In the genomic region with DNA sequence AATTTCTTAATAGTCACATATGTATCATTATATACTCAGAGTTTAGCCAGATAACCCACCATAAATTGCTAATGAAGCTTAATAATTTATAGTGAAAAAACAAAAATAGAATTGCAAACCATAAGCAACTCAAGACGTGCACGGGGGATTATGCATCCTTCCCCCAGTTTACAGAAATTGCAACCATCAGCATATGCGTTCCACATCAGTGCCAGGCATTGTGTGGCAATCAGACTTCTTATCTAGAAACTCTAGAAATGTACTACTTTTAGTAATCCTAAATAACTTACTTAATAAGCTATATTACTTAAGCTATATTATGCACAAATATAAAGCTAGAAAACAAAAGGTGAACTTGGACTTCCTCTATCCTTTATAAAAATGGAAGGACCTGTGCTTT, we compare ENCODE assay signal across 23 cellular contexts.
DNase-seq lines count a peak whose midpoint lies in the region; ATAC-seq, FAIRE-seq and TF ChIP-seq lines count a peak whose summit lies in the region.
"Had no signal": no experiment of that assay in that cellular context is flagged by ENCODE, and none has a peak within 500 bp of the region (broad histone marks: within the 10 kb centered on the region; RNA-seq: fewer than 3 reads in every experiment).

No MANE protein-coding gene starts in this region.

- H4K20me1 ChIP-seq in IMR-90 (ENCODE audit: insufficient read depth, low read length): no peaks in the 10 kb centered on the region
- H4K20me1 ChIP-seq: BLaER1 treated with 17β-estradiol and CSF1 and Interleukin-3, amounts not matched to agents 10 nM and 100 nM had no signal

- no peak overlapping the region; the same call in 1 of the 2 replicates for H3K4ac ChIP-seq in IMR-90 (ENCODE audit: low read depth, low read length)

- H3K18ac ChIP-seq in IMR-90 (ENCODE audit: low read depth, low read length): peak overlapping the region; percentile 60; the same call in 1 of the 2 replicates

- no peaks in the 10 kb centered on the region for H3K27me3 Mint-ChIP-seq in CD4-positive, alpha-beta memory T cell
- H3K27me3 Mint-ChIP-seq: B cell; CD4-positive, alpha-beta T cell had no signal

- no peak overlapping the region for H3K4me3 Mint-ChIP-seq in CD4-positive, alpha-beta memory T cell
- H3K4me3 Mint-ChIP-seq: B cell; CD4-positive, alpha-beta T cell; CD8-positive, alpha-beta memory T cell had no signal

- peaks cover 19 to 27% of the 10 kb centered on the region in 2 experiments; a peak in 3 of 4 replicates for H3K79me1 ChIP-seq in IMR-90 (ENCODE audit: low read depth in 1 of 2, low read length in 2 of 2)

- no peaks in the 10 kb centered on the region for H3K36me3 Mint-ChIP-seq in CD4-positive, alpha-beta memory T cell

- H2BK20ac ChIP-seq in IMR-90 (ENCODE audit: low read depth, low read length): no peak overlapping the region

- H3K4me1 Mint-ChIP-seq in CD4-positive, alpha-beta memory T cell: peaks cover 8 to 22% (median 19%) of the 10 kb centered on the region in 4 donors

- H3K79me2 ChIP-seq in parathyroid adenoma: peaks cover 28% of the 10 kb centered on the region

- CTCF ChIA-PET in A549 (lab: Yijun Ruan, JAX) (interaction anchor here (0.6 to 2.8 kb wide), 5 partner anchors 8 to 308 kb away, joined by 3 to 8 read pairs (median 4); no protein-coding TSS in a partner anchor), IMR-90 (lab: Yijun Ruan, JAX) (interaction anchor here (0.6 to 1.3 kb wide), 3 partner anchors 10 to 287 kb away, joined by 3 to 5 read pairs (median 5); no protein-coding TSS in a partner anchor)
- CTCF ChIA-PET in CD4-positive, alpha-beta memory T cell (lab: Charles Lee; ENCODE audit: partially characterized antibody): interaction anchor here (0.5 to 1.4 kb wide), 2 partner anchors 99 to 812 kb away, joined by 4 to 5 read pairs; no protein-coding TSS in a partner anchor

- H3K9me3 ChIP-seq in A549: peaks cover 2% of the 10 kb centered on the region; the same call in 1 of the 3 replicates
- H3K9me3 ChIP-seq in IMR-90 (ENCODE audit: control insufficient read depth, insufficient read depth, low read length): no peaks in the 10 kb centered on the region
- H3K9me3 ChIP-seq in parathyroid adenoma (ENCODE audit: control insufficient read depth, low read length): no peaks in the 10 kb centered on the region
- no peaks in the 10 kb centered on the region for H3K9me3 ChIP-seq in CD4-positive, alpha-beta memory T cell (ENCODE audit: control insufficient read depth in 1 of 2, low read length in 2 of 2)
- H3K9me3 ChIP-seq: Caco-2 had no signal

- ATAC-seq in A549 (no peak), IMR-90 (ENCODE audit: low read depth) (no peak)

- no peak for TF ChIP-seq RAD21 in A549 (conservative IDR thresholded peaks at IDR 0.05 in 1 of 2, IDR thresholded peaks at IDR 0.05 in 1 of 2)
- no peak for TF ChIP-seq RAD21 in IMR-90 (IDR thresholded peaks at IDR 0.05; ENCODE audit: low read length)

- TF ChIP-seq CTCF in A549 (IDR thresholded peaks at IDR 0.05) (no peak), IMR-90 (conservative IDR thresholded peaks at IDR 0.05; ENCODE audit: low read depth, low read length) (no peak), fibroblast of pulmonary artery (IDR thresholded peaks at IDR 0.05; ENCODE audit: low read length, missing control alignments) (no peak), parathyroid adenoma (IDR thresholded peaks at IDR 0.05) (no peak)

- H2AK5ac ChIP-seq in IMR-90 (ENCODE audit: low read depth, low read length): no peak overlapping the region

- H4K5ac ChIP-seq in IMR-90 (ENCODE audit: low read depth, low read length): no peak overlapping the region

- no peak overlapping the region for H2AFZ ChIP-seq in IMR-90 (replicated peaks; ENCODE audit: low read length, poor library complexity)
- H2AFZ ChIP-seq in parathyroid adenoma: peak overlapping the region; percentile 5

- H3K27ac Mint-ChIP-seq in CD4-positive, alpha-beta memory T cell: no peak overlapping the region
- H3K27ac Mint-ChIP-seq: B cell; CD4-positive, alpha-beta T cell; CD8-positive, alpha-beta memory T cell had no signal

- H3K4me1 ChIP-seq in A549 (peaks cover 13% of the 10 kb centered on the region), IMR-90 (ENCODE audit: control insufficient read depth, insufficient read depth, low read length) (peaks cover 9% of the 10 kb centered on the region; the same call in 1 of the 2 replicates), parathyroid adenoma (peaks cover 61% of the 10 kb centered on the region)
- peaks cover 10% of the 10 kb centered on the region for H3K4me1 ChIP-seq in CD4-positive, alpha-beta memory T cell (ENCODE audit: insufficient read depth, low read length)
- H3K4me1 ChIP-seq: Caco-2 had no signal

- POLR2A ChIA-PET in A549 (lab: Yijun Ruan, JAX) (no interaction called here), IMR-90 (lab: Charles Lee; ENCODE audit: unreplicated experiment) (no interaction called here)
- POLR2A ChIA-PET in CD4-positive, alpha-beta memory T cell (lab: Charles Lee; ENCODE audit: partially characterized antibody): no interaction called here

- H3K9ac ChIP-seq in IMR-90 (ENCODE audit: low read depth, low read length): no peak overlapping the region
- no peak overlapping the region for H3K9ac ChIP-seq in parathyroid adenoma
- H3K9ac ChIP-seq: BLaER1 treated with 17β-estradiol and CSF1 and Interleukin-3, amounts not matched to agents 10 nM and 100 nM had no signal

- in situ Hi-C loops in IMR-90 (cut with MboI; ENCODE audit: low sequenced_read_pairs): no loop called here

- H3K9me1 ChIP-seq in IMR-90 (ENCODE audit: insufficient read depth, low read length): peaks cover 9% of the 10 kb centered on the region

- H3K4me3 ChIP-seq in A549: no peak overlapping the region
- no peak overlapping the region for H3K4me3 ChIP-seq in IMR-90 (ENCODE audit: insufficient read depth, low read depth, low read length)
- H3K4me3 ChIP-seq in fibroblast of pulmonary artery (replicated peaks; ENCODE audit: low read depth, low read length): no peak overlapping the region
- H3K4me3 ChIP-seq in parathyroid adenoma (ENCODE audit: low read depth, low read length): no peak overlapping the region
- no peak overlapping the region for H3K4me3 ChIP-seq in CD4-positive, alpha-beta memory T cell (ENCODE audit: low read length in 2 of 2)
- H3K4me3 ChIP-seq: BLaER1 treated with 17β-estradiol and CSF1 and Interleukin-3, amounts not matched to agents 10 nM and 100 nM had no signal

- DNase-seq in A549 (ENCODE audit: low read depth in 1 of 2, low spot score in 1 of 2) (no peak), IMR-90 (no peak), fibroblast of pulmonary artery (ENCODE audit: low read depth) (peak; percentile 21), activated gamma-delta T cell treated with Interleukin-2 at 50 U/mL for 16 hours (no peak), COLO829 (ENCODE audit: low spot score) (no peak)
- no peak for DNase-seq in CD4-positive, alpha-beta memory T cell
- DNase-seq: 8988T; AML-193; Caco-2; Calu3; CD4-positive, alpha-beta T cell; CD8-positive, alpha-beta memory T cell; DMS79 treated with DMSO at 0.1 percent for 48 hours; GF-D8 had no signal

- no peak for FAIRE-seq in A549 (lab: Jason Lieb, UNC)
- FAIRE-seq: A204.1, D721Med, G401.6, GM12891, GM18507 had no signal

- H3K14ac ChIP-seq in IMR-90 (replicated peaks; ENCODE audit: low read depth, low read length): no peak overlapping the region

- peak overlapping the region; percentile 53; the same call in 1 of the 3 replicates for H2BK15ac ChIP-seq in IMR-90 (ENCODE audit: low read depth, low read length)

- H3K27ac ChIP-seq in A549 (no peak overlapping the region), IMR-90 (ENCODE audit: insufficient read depth, low read length) (no peak overlapping the region), parathyroid adenoma (no peak overlapping the region)
- no peak overlapping the region for H3K27ac ChIP-seq in CD4-positive, alpha-beta memory T cell (ENCODE audit: low read depth, low read length)
- H3K27ac ChIP-seq: C4-2B had no signal

- no peak overlapping the region for H3K56ac ChIP-seq in IMR-90 (ENCODE audit: extremely low read depth, insufficient read depth, low read length)

- H3K23ac ChIP-seq in IMR-90 (ENCODE audit: low read depth, low read length): no peak overlapping the region

- H3K27me3 ChIP-seq in IMR-90 (ENCODE audit: control insufficient read depth, insufficient read depth, low read length): no peaks in the 10 kb centered on the region
- H3K27me3 ChIP-seq in parathyroid adenoma (ENCODE audit: control insufficient read depth, insufficient read depth, low read length): no peaks in the 10 kb centered on the region
- no peaks in the 10 kb centered on the region for H3K27me3 ChIP-seq in CD4-positive, alpha-beta memory T cell (ENCODE audit: insufficient read depth, low read length)
- H3K27me3 ChIP-seq: BLaER1 treated with 17β-estradiol and CSF1 and Interleukin-3, amounts not matched to agents 10 nM and 100 nM had no signal

- no peaks in the 10 kb centered on the region for H3K36me3 ChIP-seq in IMR-90 (ENCODE audit: control insufficient read depth, insufficient read depth, low read length)
- no peaks in the 10 kb centered on the region for H3K36me3 ChIP-seq in parathyroid adenoma (ENCODE audit: control insufficient read depth, insufficient read depth, low read length)
- no peaks in the 10 kb centered on the region for H3K36me3 ChIP-seq in CD4-positive, alpha-beta memory T cell (ENCODE audit: insufficient read depth, low read length)
- H3K36me3 ChIP-seq: BLaER1 treated with 17β-estradiol and CSF1 and Interleukin-3, amounts not matched to agents 10 nM and 100 nM had no signal

- BruUV-seq in IMR-90 (replicated peaks; lab: Mats Ljungman, UMichigan): no TSS peak

- H4K91ac ChIP-seq in IMR-90 (ENCODE audit: insufficient read depth, low read depth, low read length): no peak overlapping the region

- no peak overlapping the region for H2BK5ac ChIP-seq in IMR-90 (ENCODE audit: low read depth, low read length, poor library complexity, severe bottlenecking)

- no peak overlapping the region for H4K8ac ChIP-seq in IMR-90 (ENCODE audit: low read depth in 2 of 2, low read length in 2 of 2)

- H3K4me2 ChIP-seq in A549 (no peak overlapping the region), IMR-90 (ENCODE audit: low read depth, low read length) (no peak overlapping the region), parathyroid adenoma (ENCODE audit: low read length) (peak overlapping the region; percentile 54)

- intact Hi-C loops in IMR-90 (cut with micrococcal nuclease): no loop called here
- intact Hi-C loops in CD4-positive, alpha-beta memory T cell (cut with micrococcal nuclease): no loop called here

- no peaks in the 10 kb centered on the region for H3K9me3 Mint-ChIP-seq in CD4-positive, alpha-beta memory T cell
- H3K9me3 Mint-ChIP-seq: CD4-positive, alpha-beta T cell; CD8-positive, alpha-beta memory T cell had no signal

- H2BK120ac ChIP-seq in IMR-90 (ENCODE audit: low read depth, low read length): peak overlapping the region; percentile 60; the same call in 1 of the 2 replicates

- WGBS in A549 (ENCODE audit: missing lambda C conversion rate): 95% methylated on average over 3 of the region's 3 CpGs
- WGBS in IMR-90 (ENCODE audit: extremely low coverage in 2 of 2, insufficient read length in 1 of 2), 2 experiments: 80% methylated on average over 1 of the region's 3 CpGs; no CpG with 5 or more reads in 1 of the 2 experiments

- no peak for TF ChIP-seq EP300 in A549 (IDR thresholded peaks at IDR 0.05)

- dilution Hi-C loops in IMR-90 (cut with HindIII; ENCODE audit: low sequenced_read_pairs, unreplicated experiment): no loop called here

- H2AK9ac ChIP-seq in IMR-90 (replicated peaks; ENCODE audit: low read depth, low read length, poor library complexity): no peak overlapping the region

- TF ChIP-seq POLR2A in A549 (IDR thresholded peaks at IDR 0.05; ENCODE audit: low read length): no peak
- no peak for TF ChIP-seq POLR2A in IMR-90 (IDR thresholded peaks at IDR 0.05; ENCODE audit: low read depth, low read length)
